ENCODE assay signal across 22 cellular contexts in the genomic region with DNA sequence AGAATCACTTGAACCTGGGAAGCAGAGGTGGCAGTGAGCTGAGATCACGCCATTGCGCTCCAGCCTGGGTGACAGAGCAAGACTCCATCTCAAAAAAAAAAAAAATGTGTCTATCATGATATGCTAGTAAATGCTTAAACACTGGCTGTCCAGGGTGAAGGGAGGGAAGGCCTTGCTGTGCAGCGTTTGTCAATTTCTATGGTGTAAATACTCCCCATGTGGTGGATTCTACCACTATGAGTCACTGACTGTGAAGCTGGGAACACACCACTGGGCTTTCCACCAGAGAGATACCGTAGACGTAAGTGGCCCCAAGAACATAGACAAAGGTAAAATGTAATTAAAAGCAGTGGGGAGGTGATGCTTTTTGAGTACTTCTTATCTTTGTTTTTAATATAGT. TPM values are rescaled to one million over a fixed set of nuclear protein-coding genes. Genes with fewer than 3 reads are reported as not detected.
"Had no signal": no experiment of that assay in that cellular context is flagged by ENCODE, and none has a peak within 500 bp of the region (broad histone marks: within the 10 kb centered on the region; RNA-seq: fewer than 3 reads in every experiment).

No MANE protein-coding gene starts in this region.

- H3K4me1 ChIP-seq: heart right ventricle, lower lobe of right lung, testis, uterus had no signal

- H3K4me3 Mint-ChIP-seq: activated naive CD4-positive, alpha-beta T cell treated with anti-CD3 and anti-CD28 coated beads, Interleukin-2, amount 50 U/mL, for 24 hours; naive thymus-derived CD4-positive, alpha-beta T cell; neural crest cell; stimulated activated memory B cell treated with anti-CD40 and anti-IgM and Interleukin-4, amounts not matched to agents 10 μg/mL and 1 μg/mL and 100 μg/mL, for 72 hours; T-cell; T-helper 2 cell treated with Interferon-gamma antibody and Interleukin-4, amounts not matched to agents 5 μg/mL and 100 μg/mL, for 36 hours had no signal

- H3K4me1 Mint-ChIP-seq: activated naive CD4-positive, alpha-beta T cell treated with anti-CD3 and anti-CD28 coated beads, Interleukin-2, amount 50 U/mL, for 24 hours; neural crest cell; stimulated activated memory B cell treated with anti-CD40 and anti-IgM and Interleukin-4, amounts not matched to agents 10 μg/mL and 1 μg/mL and 100 μg/mL, for 72 hours had no signal

- H3K27ac ChIP-seq: coronary artery, heart right ventricle, lower lobe of right lung, testis, uterus, WERI-Rb-1 had no signal

- H3K27ac Mint-ChIP-seq: activated naive CD4-positive, alpha-beta T cell treated with anti-CD3 and anti-CD28 coated beads, Interleukin-2, amount 50 U/mL, for 24 hours; naive thymus-derived CD4-positive, alpha-beta T cell; stimulated activated memory B cell treated with anti-CD40 and anti-IgM and Interleukin-4, amounts not matched to agents 10 μg/mL and 1 μg/mL and 100 μg/mL, for 72 hours; T-cell; T-helper 2 cell treated with Interferon-gamma antibody and Interleukin-4, amounts not matched to agents 5 μg/mL and 100 μg/mL, for 36 hours had no signal

- DNase-seq: activated CD4-positive, CD25-positive, alpha-beta regulatory T cell treated with anti-CD3 and anti-CD28 coated beads, Interleukin-2, amount 50 U/mL, for 72 hours; activated gamma-delta T cell; amniotic stem cell; foreskin fibroblast; heart right ventricle; kidney; lower lobe of right lung; naive thymus-derived CD4-positive, alpha-beta T cell; occipital lobe; small intestine; stimulated activated CD4-positive, alpha-beta T cell treated with anti-CD3 and anti-CD28 coated beads, Interleukin-2, amount 100 ng/mL, for 24 hours; T-cell; testis; trophoblast cell; uterus; WERI-Rb-1 had no signal

- H3K4me3 ChIP-seq: coronary artery, heart right ventricle, lower lobe of right lung, testis, uterus had no signal

- H3K9me3 ChIP-seq: lower lobe of right lung, testis, uterus had no signal

- H3K36me3 ChIP-seq: heart right ventricle, lower lobe of right lung, uterus, WERI-Rb-1 had no signal

- H3K27me3 Mint-ChIP-seq: activated naive CD4-positive, alpha-beta T cell treated with anti-CD3 and anti-CD28 coated beads, Interleukin-2, amount 50 U/mL, for 24 hours; naive thymus-derived CD4-positive, alpha-beta T cell; stimulated activated memory B cell treated with anti-CD40 and anti-IgM and Interleukin-4, amounts not matched to agents 10 μg/mL and 1 μg/mL and 100 μg/mL, for 72 hours; T-cell had no signal

- H3K36me3 Mint-ChIP-seq: stimulated activated memory B cell treated with anti-CD40 and anti-IgM and Interleukin-4, amounts not matched to agents 10 μg/mL and 1 μg/mL and 100 μg/mL, for 72 hours had no signal

- H3K27me3 ChIP-seq: heart right ventricle, testis, uterus had no signal

RNA-seq across cellular contexts. Expression of gene LEF1, which starts 51.3 kb away (rescaled TPM):
- total RNA-seq: bronchial epithelial cell had no signal
